12 cellular contexts compared by ENCODE assay signal in the genomic region with DNA sequence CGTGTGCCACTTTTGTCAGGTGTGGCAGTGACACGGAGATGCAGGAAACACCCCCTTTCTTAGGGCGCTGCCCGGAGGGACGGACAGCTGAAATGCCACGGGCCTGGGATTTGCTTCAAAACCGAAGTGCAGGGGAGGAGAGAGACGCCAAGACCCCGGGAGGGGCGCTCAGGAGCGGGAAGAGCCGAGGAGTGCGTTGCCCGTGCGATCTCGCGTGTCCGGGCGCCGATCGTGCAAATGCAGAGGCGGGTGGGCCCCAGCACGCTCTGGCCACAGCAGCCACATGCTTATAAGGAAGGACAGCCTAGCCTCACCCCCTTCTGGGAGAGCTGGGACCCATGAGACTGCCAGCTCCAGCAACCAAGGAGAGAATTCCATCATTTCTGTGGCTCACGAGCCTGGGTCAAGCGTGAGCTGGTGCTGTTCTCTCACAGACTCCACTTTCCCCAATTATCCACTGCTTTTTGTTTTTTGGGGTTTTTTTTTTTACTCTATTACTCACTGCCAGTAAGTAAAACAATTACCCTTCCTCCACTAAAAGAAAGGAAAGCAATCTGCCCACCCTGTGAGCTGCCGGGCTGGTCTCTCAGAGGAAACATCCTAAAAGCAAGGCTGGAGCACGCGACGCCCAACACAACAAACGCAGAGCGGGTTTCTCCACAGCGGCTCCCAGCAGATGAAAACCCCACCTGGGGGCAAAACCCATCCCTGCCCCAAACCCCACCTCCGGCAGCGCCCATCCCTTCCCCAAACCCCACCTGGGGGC. TPM values are rescaled to one million over a fixed set of nuclear protein-coding genes. Genes with fewer than 3 reads are reported as not detected.
DNase-seq lines count a peak whose midpoint lies in the region; ATAC-seq and TF ChIP-seq lines count a peak whose summit lies in the region.
"Had no signal": no experiment of that assay in that cellular context is flagged by ENCODE, and none has a peak within 500 bp of the region (broad histone marks: within the 10 kb centered on the region; RNA-seq: fewer than 3 reads in every experiment).

No MANE protein-coding gene starts in this region.

- intact Hi-C loops in CD8-positive, alpha-beta T cell (cut with DNase I, micrococcal nuclease), result no loop called here

- H3K27ac ChIP-seq in CD8-positive, alpha-beta T cell (ENCODE audit: low read depth, low read length), result peak overlapping the region; percentile 27
- H3K27ac ChIP-seq in HUES6 (ENCODE audit: low read depth, low read length) (peak overlapping the region; percentile 82; the same call in 1 of the 2 replicates), caudate nucleus (ENCODE audit: low read depth, low read length) (peak overlapping the region; percentile 59), neural progenitor cell (no peak overlapping the region)
- H3K27ac ChIP-seq: BLaER1 treated with 17β-estradiol and CSF1 and Interleukin-3, amounts not matched to agents 10 nM and 100 nM had no signal

- peak overlapping the region; percentile 73 for H3K27ac Mint-ChIP-seq in CD8-positive, alpha-beta T cell
- H3K27ac Mint-ChIP-seq in neural progenitor cell, result peak overlapping the region; percentile 66
- H3K27ac Mint-ChIP-seq: progenitor cell of endocrine pancreas had no signal

- peaks cover 11% of the 10 kb centered on the region for H3K36me3 ChIP-seq in CD8-positive, alpha-beta T cell (ENCODE audit: insufficient read depth, low read length)
- H3K36me3 ChIP-seq in HUES6 (ENCODE audit: control insufficient read depth, insufficient read depth, low read length), result peaks cover 40% of the 10 kb centered on the region
- no peaks in the 10 kb centered on the region for H3K36me3 ChIP-seq in neural progenitor cell

- CTCF ChIA-PET in CD8-positive, alpha-beta T cell (lab: Charles Lee), result interaction anchor here (0.9 kb wide), 1 partner anchor 50 kb away, joined by 3 read pairs; no protein-coding TSS in a partner anchor

- peaks cover 11% of the 10 kb centered on the region for H3F3A ChIP-seq in neural progenitor cell (ENCODE audit: low read depth)

- peaks cover 16% of the 10 kb centered on the region for H3K4me1 ChIP-seq in CD8-positive, alpha-beta T cell (ENCODE audit: insufficient read depth, low read length)
- H3K4me1 ChIP-seq in HUES6 (ENCODE audit: control insufficient read depth, insufficient read depth, low read length) (peaks cover 34% of the 10 kb centered on the region), neural progenitor cell (peaks cover 35% of the 10 kb centered on the region)
- H3K4me1 ChIP-seq: ascending aorta; BLaER1 treated with 17β-estradiol and CSF1 and Interleukin-3, amounts not matched to agents 10 nM and 100 nM had no signal

- H3K9me3 Mint-ChIP-seq in CD8-positive, alpha-beta T cell, result no peaks in the 10 kb centered on the region
- no peaks in the 10 kb centered on the region for H3K9me3 Mint-ChIP-seq in neural progenitor cell
- H3K9me3 Mint-ChIP-seq: stimulated activated naive B cell treated with anti-CD40 and anti-IgM and Interleukin-4, amounts not matched to agents 10 μg/mL and 1 μg/mL and 100 μg/mL, for 72 hours had no signal

- H3K36me3 Mint-ChIP-seq in CD8-positive, alpha-beta T cell, result peaks cover 70% of the 10 kb centered on the region
- H3K36me3 Mint-ChIP-seq in neural progenitor cell, result peaks cover 8% of the 10 kb centered on the region

- peaks cover 4% of the 10 kb centered on the region for H4K20me1 ChIP-seq in neural progenitor cell (ENCODE audit: low read depth)

- peak overlapping the region; percentile 6 for H3K4me2 ChIP-seq in neural progenitor cell
- H3K4me2 ChIP-seq: BLaER1 treated with 17β-estradiol and CSF1 and Interleukin-3, amounts not matched to agents 10 nM and 100 nM had no signal

- no peaks in the 10 kb centered on the region for H3K27me3 Mint-ChIP-seq in CD8-positive, alpha-beta T cell (ENCODE audit: low read depth)
- H3K27me3 Mint-ChIP-seq in neural progenitor cell (ENCODE audit: insufficient read depth, low read depth), result peaks cover 7% of the 10 kb centered on the region
- H3K27me3 Mint-ChIP-seq: progenitor cell of endocrine pancreas; stimulated activated naive B cell treated with anti-CD40 and anti-IgM and Interleukin-4, amounts not matched to agents 10 μg/mL and 1 μg/mL and 100 μg/mL, for 72 hours had no signal

- ATAC-seq in CD8-positive, alpha-beta T cell, result no peak
- ATAC-seq in HG03108 (IDR thresholded peaks at IDR 0.05; ENCODE audit: unreplicated experiment) (no peak), GM21360 (IDR thresholded peaks at IDR 0.05; ENCODE audit: unreplicated experiment) (no peak)

- peak overlapping the region; percentile 65 for H3K4me3 Mint-ChIP-seq in CD8-positive, alpha-beta T cell
- H3K4me3 Mint-ChIP-seq in neural progenitor cell, result no peak overlapping the region

- no peaks in the 10 kb centered on the region for H3K9me3 ChIP-seq in CD8-positive, alpha-beta T cell (ENCODE audit: low read length)
- H3K9me3 ChIP-seq in HUES6 (ENCODE audit: control insufficient read depth, insufficient read depth, low read depth, low read length), result no peaks in the 10 kb centered on the region
- no peaks in the 10 kb centered on the region for H3K9me3 ChIP-seq in neural progenitor cell (ENCODE audit: low read depth)
- H3K9me3 ChIP-seq: ascending aorta; BLaER1 treated with 17β-estradiol and CSF1 and Interleukin-3, amounts not matched to agents 10 nM and 100 nM had no signal

- H3K27me3 ChIP-seq in CD8-positive, alpha-beta T cell (ENCODE audit: insufficient read depth, low read length), result no peaks in the 10 kb centered on the region
- H3K27me3 ChIP-seq in HUES6 (ENCODE audit: control insufficient read depth, insufficient read depth, low read length), result no peaks in the 10 kb centered on the region
- H3K27me3 ChIP-seq in neural progenitor cell, result no peaks in the 10 kb centered on the region
- H3K27me3 ChIP-seq: ascending aorta; BLaER1 treated with 17β-estradiol and CSF1 and Interleukin-3, amounts not matched to agents 10 nM and 100 nM had no signal

- POLR2A ChIA-PET in CD8-positive, alpha-beta T cell (lab: Charles Lee), result interaction anchor here (0.8 to 1.4 kb wide), 2 partner anchors 39 to 50 kb away, joined by 3 to 8 read pairs; a partner anchor contains a TSS

- H3K4me1 Mint-ChIP-seq in CD8-positive, alpha-beta T cell (ENCODE audit: low read depth), result peaks cover 27% of the 10 kb centered on the region
- peaks cover 33% of the 10 kb centered on the region for H3K4me1 Mint-ChIP-seq in neural progenitor cell

- TF ChIP-seq CTCF in CD8-positive, alpha-beta T cell (IDR thresholded peaks at IDR 0.05), result no peak
- TF ChIP-seq CTCF in neural progenitor cell (IDR thresholded peaks at IDR 0.05), result no peak

- DNase-seq in CD8-positive, alpha-beta T cell, result no peak
- DNase-seq in caudate nucleus (lab: John Stamatoyannopoulos, UW), result no peak
- DNase-seq in neural progenitor cell (ENCODE audit: low spot score), result no peak
- DNase-seq in NCI-H1048 (lab: John Stamatoyannopoulos, UW), result no peak
- DNase-seq: SW 1271 had no signal

- H3K4me3 ChIP-seq in CD8-positive, alpha-beta T cell (ENCODE audit: low read depth, low read length), result peak overlapping the region; percentile 11
- H3K4me3 ChIP-seq in HUES6 (ENCODE audit: low read depth, low read length) (no peak overlapping the region; the same call in 1 of the 2 replicates), neural progenitor cell (no peak overlapping the region)
- H3K4me3 ChIP-seq: ascending aorta; BLaER1 treated with 17β-estradiol and CSF1 and Interleukin-3, amounts not matched to agents 10 nM and 100 nM had no signal

- no peak overlapping the region for H3K9ac ChIP-seq in HUES6 (ENCODE audit: low read length)
- H3K9ac ChIP-seq in neural progenitor cell, result no peak overlapping the region
- H3K9ac ChIP-seq: BLaER1 treated with 17β-estradiol and CSF1 and Interleukin-3, amounts not matched to agents 10 nM and 100 nM had no signal

- H2AFZ ChIP-seq in neural progenitor cell (replicated peaks), result no peak overlapping the region

- no peaks in the 10 kb centered on the region for H3K79me2 ChIP-seq in neural progenitor cell (ENCODE audit: low read depth)

RNA-seq across cellular contexts. Expression of a gene that starts 27.2 kb away (rescaled TPM):
- 1 to 10 TPM in 1 of 2 experiments, under 1 TPM in 1; 0.76 to 1.2 TPM for total RNA-seq in CD8-positive, alpha-beta T cell
- 4.8 and 6.7 TPM in 2 replicates for total RNA-seq in neural progenitor cell (ENCODE audit: low replicate concordance)
- total RNA-seq: ascending aorta had no signal

RNA-seq across cellular contexts. Expression of a gene that starts 39.2 kb away (rescaled TPM):
- 10 to 100 TPM; 34.7 to 46.8 TPM for total RNA-seq in CD8-positive, alpha-beta T cell
- 5.8 and 19.8 TPM in 2 replicates for total RNA-seq in neural progenitor cell (ENCODE audit: low replicate concordance)

RNA-seq across cellular contexts. Expression of a gene that starts 47.8 kb away (rescaled TPM):
- 100 to 1,000 TPM; 104 to 108 TPM for total RNA-seq in CD8-positive, alpha-beta T cell
- 32.5 and 39.1 TPM in 2 replicates for total RNA-seq in neural progenitor cell (ENCODE audit: low replicate concordance)
